ENCODE assay signal across 28 cellular contexts in the genomic region with DNA sequence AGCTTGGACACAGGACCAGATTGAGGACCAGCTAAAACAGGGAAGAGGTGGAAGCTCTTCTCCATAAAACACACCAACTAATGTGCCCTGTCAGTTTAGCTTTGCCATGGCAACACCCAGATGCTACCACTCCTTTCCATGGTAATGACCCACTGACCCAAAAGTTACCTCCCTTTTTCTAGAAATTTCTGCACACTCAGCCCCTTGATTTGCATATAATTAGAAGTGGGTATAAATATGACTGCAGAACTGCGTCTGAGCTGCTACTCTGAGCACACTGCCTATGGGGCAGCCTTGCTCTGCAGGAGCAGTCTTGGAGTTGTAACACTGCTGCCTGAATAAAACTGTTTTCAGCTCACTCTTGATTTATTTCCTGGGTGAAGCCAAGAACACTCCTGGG. TPM values are rescaled to one million over a fixed set of nuclear protein-coding genes. Genes with fewer than 3 reads are reported as not detected.
DNase-seq lines count a peak whose midpoint lies in the region; ATAC-seq, FAIRE-seq and TF ChIP-seq lines count a peak whose summit lies in the region.
"Had no signal": no experiment of that assay in that cellular context is flagged by ENCODE, and none has a peak within 500 bp of the region (broad histone marks: within the 10 kb centered on the region; RNA-seq: fewer than 3 reads in every experiment).

No MANE protein-coding gene starts in this region.

- no peak for TF ChIP-seq EP300 in A549 (IDR thresholded peaks at IDR 0.05)

- H3K4me1 Mint-ChIP-seq in CD4-positive, alpha-beta T cell (ENCODE audit: low read depth): peaks cover 36% of the 10 kb centered on the region
- H3K4me1 Mint-ChIP-seq in memory B cell: peaks cover 18% of the 10 kb centered on the region
- peaks cover 23 to 27% of the 10 kb centered on the region in 2 donors for H3K4me1 Mint-ChIP-seq in effector memory CD8-positive, alpha-beta T cell (ENCODE audit: low read depth in 2 of 2)

- H3K27ac Mint-ChIP-seq in CD4-positive, alpha-beta T cell: peak overlapping the region; percentile 59
- peak overlapping the region; percentile 55 for H3K27ac Mint-ChIP-seq in memory B cell
- peak overlapping the region in 1 of 2 donors; percentile 58 for H3K27ac Mint-ChIP-seq in effector memory CD8-positive, alpha-beta T cell
- H3K27ac Mint-ChIP-seq: activated CD4-positive, alpha-beta T cell treated with anti-CD3 and anti-CD28 coated beads, Interleukin-2, amount 10 ng/mL, durations not matched to agents 24 days and 14 days; activated naive CD4-positive, alpha-beta T cell treated with anti-CD3 and anti-CD28 coated beads, Interleukin-2, amount 50 U/mL, for 24 hours; activated T-helper 1 cell treated with anti-CD3 and anti-CD28 coated beads, Interleukin-12 subunit alpha, Interleukin-12 subunit beta, Interleukin-2, Interleukin-4 antibody, amounts not matched to agents 30 ng/mL and 10 ng/mL and 1 ng/mL, durations not matched to agents 14 hours and 24 hours and 36 hours had no signal

- no peak overlapping the region for H3K27ac ChIP-seq in A549
- H3K27ac ChIP-seq in CD4-positive, alpha-beta T cell (ENCODE audit: low read depth, low read length): no peak overlapping the region
- H3K27ac ChIP-seq: ascending aorta, left ventricle myocardium inferior, prostate gland, SJCRH30, stomach, tibial artery had no signal

- peak overlapping the region; percentile 38 for H3K4me3 Mint-ChIP-seq in CD4-positive, alpha-beta T cell
- no peak overlapping the region for H3K4me3 Mint-ChIP-seq in memory B cell
- H3K4me3 Mint-ChIP-seq in effector memory CD8-positive, alpha-beta T cell: no peak overlapping the region
- H3K4me3 Mint-ChIP-seq: activated CD4-positive, alpha-beta T cell treated with anti-CD3 and anti-CD28 coated beads, Interleukin-2, amount 10 ng/mL, durations not matched to agents 24 days and 14 days; activated naive CD4-positive, alpha-beta T cell treated with anti-CD3 and anti-CD28 coated beads, Interleukin-2, amount 50 U/mL, for 24 hours; activated T-helper 1 cell treated with anti-CD3 and anti-CD28 coated beads, Interleukin-12 subunit alpha, Interleukin-12 subunit beta, Interleukin-2, Interleukin-4 antibody, amounts not matched to agents 30 ng/mL and 10 ng/mL and 1 ng/mL, durations not matched to agents 14 hours and 24 hours and 36 hours; central memory CD8-positive, alpha-beta T cell had no signal

- no peak for DNase-seq in A549 (ENCODE audit: low read depth in 1 of 2, low spot score in 1 of 2)
- no peak for DNase-seq in CD4-positive, alpha-beta T cell
- peak; percentile 65 for DNase-seq in NAMALWA (ENCODE audit: low spot score)
- no peak for DNase-seq in memory B cell (ENCODE audit: low spot score in 2 of 2)
- DNase-seq in effector memory CD8-positive, alpha-beta T cell: no peak
- no peak for DNase-seq in NCI-H1092 treated with DMSO at 0.1 percent for 48 hours (lab: John Stamatoyannopoulos, UW)
- DNase-seq: activated CD4-positive, alpha-beta T cell treated with anti-CD3 and anti-CD28 coated beads, Interleukin-2, amount 10 ng/mL, durations not matched to agents 24 days and 14 days; DMS79 treated with DMSO at 0.1 percent for 48 hours; hypothalamus; left ventricle myocardium inferior; NCI-H1436 treated with DMSO at 0.1 percent for 48 hours; NCI-H2107; NCI-H446 treated with DMSO at 0.1 percent for 48 hours; NK-92 treated with Interleukin-12 subunit alpha and Interleukin-12 subunit beta, amount 100 ng/mL, for 24 hours; SJCRH30; stimulated activated CD4-positive, alpha-beta T cell treated with anti-CD3 and anti-CD28 coated beads, Interleukin-15, amount 100 ng/mL, for 24 hours; stomach; T-helper 1 cell; tibial artery had no signal

- peaks cover 34% of the 10 kb centered on the region for H3K4me1 ChIP-seq in A549

- CTCF ChIA-PET in A549 (lab: Yijun Ruan, JAX): interaction anchor here (0.5 to 1.0 kb wide), 3 partner anchors 17 to 1091 kb away, joined by 3 read pairs; no protein-coding TSS in a partner anchor
- CTCF ChIA-PET in CD4-positive, alpha-beta T cell (lab: Charles Lee): no interaction called here

- no peaks in the 10 kb centered on the region for H3K9me3 Mint-ChIP-seq in CD4-positive, alpha-beta T cell
- H3K9me3 Mint-ChIP-seq in memory B cell: no peaks in the 10 kb centered on the region
- no peaks in the 10 kb centered on the region for H3K9me3 Mint-ChIP-seq in effector memory CD8-positive, alpha-beta T cell
- H3K9me3 Mint-ChIP-seq: activated CD4-positive, alpha-beta T cell treated with anti-CD3 and anti-CD28 coated beads, Interleukin-2, amount 10 ng/mL, durations not matched to agents 24 days and 14 days; activated naive CD4-positive, alpha-beta T cell treated with anti-CD3 and anti-CD28 coated beads, Interleukin-2, amount 50 U/mL, for 24 hours; activated T-helper 1 cell treated with anti-CD3 and anti-CD28 coated beads, Interleukin-12 subunit alpha, Interleukin-12 subunit beta, Interleukin-2, Interleukin-4 antibody, amounts not matched to agents 30 ng/mL and 10 ng/mL and 1 ng/mL, durations not matched to agents 14 hours and 24 hours and 36 hours; central memory CD8-positive, alpha-beta T cell; IgD-negative memory B cell had no signal

- H3K36me3 Mint-ChIP-seq in CD4-positive, alpha-beta T cell (ENCODE audit: low read depth): peaks cover 20% of the 10 kb centered on the region
- H3K36me3 Mint-ChIP-seq in memory B cell: no peaks in the 10 kb centered on the region
- H3K36me3 Mint-ChIP-seq in effector memory CD8-positive, alpha-beta T cell (ENCODE audit: insufficient read depth): peaks cover 20% of the 10 kb centered on the region
- H3K36me3 Mint-ChIP-seq: IgD-negative memory B cell had no signal

- no peak for TF ChIP-seq RAD21 in A549 (conservative IDR thresholded peaks at IDR 0.05 in 1 of 2, IDR thresholded peaks at IDR 0.05 in 1 of 2)

- intact Hi-C loops in CD4-positive, alpha-beta T cell (cut with DNase I, micrococcal nuclease): loop anchor here (10.0 kb wide), 3 partner anchors 102 to 1272 kb away; a partner anchor contains a TSS

- H3K27me3 ChIP-seq in CD4-positive, alpha-beta T cell (ENCODE audit: control insufficient read depth, insufficient read depth, low read length): no peaks in the 10 kb centered on the region
- H3K27me3 ChIP-seq: ascending aorta, SJCRH30, stomach, tibial artery had no signal

- no peak for FAIRE-seq in A549 (lab: Jason Lieb, UNC)

- TF ChIP-seq CTCF in A549 (IDR thresholded peaks at IDR 0.05): no peak
- TF ChIP-seq CTCF in CD4-positive, alpha-beta T cell (IDR thresholded peaks at IDR 0.05): no peak

- ATAC-seq in A549 (no peak), memory B cell (ENCODE audit: low read depth) (no peak), HG03039 (IDR thresholded peaks at IDR 0.05; ENCODE audit: unreplicated experiment) (no peak)
- no peak for ATAC-seq in CD4-positive, alpha-beta T cell (ENCODE audit: poor library complexity)
- no peak for ATAC-seq in effector memory CD8-positive, alpha-beta T cell (replicated peaks)
- ATAC-seq: HCT116, Panc1 had no signal

- POLR2A ChIA-PET in A549 (lab: Yijun Ruan, JAX): interaction anchor here (0.7 to 1.0 kb wide), 2 partner anchors 32 to 147 kb away, joined by 3 read pairs; a partner anchor contains a TSS
- POLR2A ChIA-PET in CD4-positive, alpha-beta T cell (lab: Charles Lee): interaction anchor here (6.9 kb wide), 1 partner anchor 34 kb away, joined by 213 read pairs; a partner anchor contains a TSS

- 52% methylated on average over 1 of the region's 1 CpG for WGBS in A549 (ENCODE audit: missing lambda C conversion rate)

- peak; percentile 23; the same call in 1 of the 2 replicates for TF ChIP-seq POLR2A in A549 (IDR thresholded peaks at IDR 0.05; ENCODE audit: low read length)

- H3K27me3 Mint-ChIP-seq in CD4-positive, alpha-beta T cell: no peaks in the 10 kb centered on the region
- H3K27me3 Mint-ChIP-seq in memory B cell: no peaks in the 10 kb centered on the region
- H3K27me3 Mint-ChIP-seq in effector memory CD8-positive, alpha-beta T cell: no peaks in the 10 kb centered on the region
- H3K27me3 Mint-ChIP-seq: activated naive CD4-positive, alpha-beta T cell treated with anti-CD3 and anti-CD28 coated beads, Interleukin-2, amount 50 U/mL, for 24 hours; central memory CD8-positive, alpha-beta T cell; IgD-negative memory B cell had no signal

- H3K9me3 ChIP-seq in A549: no peaks in the 10 kb centered on the region
- H3K9me3 ChIP-seq in CD4-positive, alpha-beta T cell (ENCODE audit: control insufficient read depth, low read length): no peaks in the 10 kb centered on the region
- H3K9me3 ChIP-seq: ascending aorta, left ventricle myocardium inferior, prostate gland, SJCRH30, stomach, tibial artery had no signal

- no peak overlapping the region for H3K4me2 ChIP-seq in A549

- no peak overlapping the region for H3K4me3 ChIP-seq in A549
- H3K4me3 ChIP-seq: ascending aorta, left ventricle myocardium inferior, prostate gland, SJCRH30, stomach, tibial artery had no signal

TF ChIP-seq in A549, 52 proteins besides CTCF, POLR2A, EP300 and RAD21 (continues in another document):
- TF ChIP-seq ZFP36 (IDR thresholded peaks at IDR 0.05; ENCODE audit: borderline replicate concordance, partially characterized antibody): no peak
- TF ChIP-seq, protein P1, sequence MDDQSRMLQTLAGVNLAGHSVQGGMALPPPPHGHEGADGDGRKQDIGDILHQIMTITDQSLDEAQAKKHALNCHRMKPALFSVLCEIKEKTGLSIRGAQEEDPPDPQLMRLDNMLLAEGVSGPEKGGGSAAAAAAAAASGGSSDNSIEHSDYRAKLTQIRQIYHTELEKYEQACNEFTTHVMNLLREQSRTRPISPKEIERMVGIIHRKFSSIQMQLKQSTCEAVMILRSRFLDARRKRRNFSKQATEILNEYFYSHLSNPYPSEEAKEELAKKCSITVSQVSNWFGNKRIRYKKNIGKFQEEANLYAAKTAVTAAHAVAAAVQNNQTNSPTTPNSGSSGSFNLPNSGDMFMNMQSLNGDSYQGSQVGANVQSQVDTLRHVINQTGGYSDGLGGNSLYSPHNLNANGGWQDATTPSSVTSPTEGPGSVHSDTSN (IDR thresholded peaks at IDR 0.05): no peak
- TF ChIP-seq NPAS2 (CRISPR knock-in tag; IDR thresholded peaks at IDR 0.05; ENCODE audit: borderline replicate concordance): no peak
- TF ChIP-seq CHD2 (IDR thresholded peaks at IDR 0.05; ENCODE audit: low read length, partially characterized antibody): no peak

RNA-seq across cellular contexts. Expression of a gene that starts 3.2 kb away (rescaled TPM):
- polyA plus RNA-seq in A549 (2011; rRNA removed) (48.2 and 65.4 TPM in 2 replicates), A549 (2017; fragmentation: RNase III; extraction: RNeasy Plus Mini Kit Qiagen cat#74134 plus additional on column Dnase treatment) (28.7 to 30.8 TPM (median 30.5 TPM) in 3 replicates)
- polyA plus RNA-seq in A549 (2012; cell fraction: cytosol; rRNA removed): 15.6 and 17.2 TPM in 2 replicates
- 8.5 and 13.1 TPM in 2 replicates for polyA plus RNA-seq in A549 (2012; cell fraction: nucleus; rRNA removed)
- polyA minus RNA-seq in A549 (2011; rRNA and poly(A)+ RNA removed): 12.6 and 13.5 TPM in 2 replicates
- 10 to 100 TPM; 27.5 to 29.6 TPM for total RNA-seq in CD4-positive, alpha-beta T cell

RNA-seq across cellular contexts. Expression of a gene that starts 32.3 kb away (rescaled TPM):
- 694 and 915 TPM in 2 replicates for polyA plus RNA-seq in A549 (2011; rRNA removed)
- polyA plus RNA-seq in A549 (2012; cell fraction: cytosol; rRNA removed): 190 and 248 TPM in 2 replicates
- 169 and 264 TPM in 2 replicates for polyA plus RNA-seq in A549 (2012; cell fraction: nucleus; rRNA removed)
- 619 to 636 TPM (median 624 TPM) in 3 replicates for polyA plus RNA-seq in A549 (2017; fragmentation: RNase III; extraction: RNeasy Plus Mini Kit Qiagen cat#74134 plus additional on column Dnase treatment)
- 128 and 141 TPM in 2 replicates for polyA minus RNA-seq in A549 (2011; rRNA and poly(A)+ RNA removed)
- 100 to 1,000 TPM; 201 to 212 TPM for total RNA-seq in CD4-positive, alpha-beta T cell
